ENCODE assay signal across 21 cellular contexts in the genomic region with DNA sequence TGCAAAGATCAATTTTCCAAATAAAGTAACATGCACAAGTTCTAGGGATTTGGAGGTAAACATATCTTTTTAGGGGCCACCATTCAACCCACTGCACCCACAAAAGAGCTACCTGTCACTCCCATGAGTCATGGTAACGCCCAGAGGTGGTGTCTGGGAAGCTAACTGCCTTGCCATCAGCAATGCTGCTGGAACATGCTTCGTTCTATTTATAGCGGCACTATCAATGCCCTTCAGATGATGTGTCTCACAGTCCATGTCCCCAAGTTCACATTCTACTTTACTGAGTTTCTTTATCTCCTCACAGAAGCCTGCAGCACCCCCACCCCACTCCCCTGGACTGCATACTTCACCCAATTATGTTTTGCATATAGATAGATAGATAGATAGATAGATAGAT.
DNase-seq lines count a peak whose midpoint lies in the region; ATAC-seq and TF ChIP-seq lines count a peak whose summit lies in the region.
"Had no signal": no experiment of that assay in that cellular context is flagged by ENCODE, and none has a peak within 500 bp of the region (broad histone marks: within the 10 kb centered on the region; RNA-seq: fewer than 3 reads in every experiment).

No MANE protein-coding gene starts in this region.

- in situ Hi-C loops in transverse colon (cut with MboI; ENCODE audit: low pct_ligation_motif_present in 1 of 4, low pct_unique_long_range_greater_than_20kb in 1 of 4, low sequenced_read_pairs in 3 of 4): loop anchor here in 1 of 4 donors (25.0 kb wide), 1 partner anchor 240 kb away; the partner anchor contains the start of gene MCOLN3

- no peak for TF ChIP-seq POLR2A in transverse colon (IDR thresholded peaks at IDR 0.05)

- intact Hi-C loops in heart right ventricle (cut with DNase I): loop anchor here in 4 of 10 donors (5.0 to 10.0 kb wide), 3 partner anchors 87 to 95 kb away; partner anchors contain the start of gene LPAR3 (in 1 of the 4)
- intact Hi-C loops in transverse colon (cut with DNase I; ENCODE audit: low total_unique reads): no loop called here

- H3K27me3 ChIP-seq in heart right ventricle: no peaks in the 10 kb centered on the region
- H3K27me3 ChIP-seq in transverse colon: no peaks in the 10 kb centered on the region
- H3K27me3 ChIP-seq: BLaER1 treated with 17β-estradiol and CSF1 and Interleukin-3, amounts not matched to agents 10 nM and 100 nM had no signal

- ATAC-seq in heart right ventricle: peak; percentile 70 to 96 (median 90)
- no peak for ATAC-seq in HG02840 (IDR thresholded peaks at IDR 0.05; ENCODE audit: low FRiP score, unreplicated experiment)
- no peak for ATAC-seq in GM21529 (IDR thresholded peaks at IDR 0.05; ENCODE audit: unreplicated experiment)
- ATAC-seq: Panc1 had no signal

- H3K36me3 ChIP-seq in heart right ventricle (no peaks in the 10 kb centered on the region), transverse colon (no peaks in the 10 kb centered on the region)

- peaks cover 0 to 6% (median 0%) of the 10 kb centered on the region in 9 donors for H3K4me1 ChIP-seq in heart right ventricle
- H3K4me1 ChIP-seq in transverse colon: no peaks in the 10 kb centered on the region

- peak; percentile 29 for DNase-seq in M059J (ENCODE audit: low read depth)
- peak; percentile 76 for DNase-seq in epithelial cell of esophagus (ENCODE audit: low read depth)
- DNase-seq in heart right ventricle: peak in 1 of 2 donors; percentile 22
- DNase-seq in myocyte (ENCODE audit: low read depth): peak; percentile 58
- no peak for DNase-seq in transverse colon
- DNase-seq: AML-193; CD4-positive, alpha-beta T cell; GM23248; H7; KBM-7; MM.1S; NCI-H2029; NCI-H446 treated with DMSO at 0.1 percent for 48 hours; NCI-H526; SIG-M5 had no signal

- H3K27ac ChIP-seq in heart right ventricle (peak overlapping the region in 3 of 10 donors; percentile 40 to 41 (median 41)), transverse colon (no peak overlapping the region)
- H3K27ac ChIP-seq: BLaER1 treated with 17β-estradiol and CSF1 and Interleukin-3, amounts not matched to agents 10 nM and 100 nM; GM23248; RWPE1; SK-N-MC had no signal

- TF ChIP-seq CTCF in epithelial cell of esophagus (IDR thresholded peaks at IDR 0.05; ENCODE audit: insufficient read depth, low read depth, low read length, missing control alignments) (no peak), heart right ventricle (IDR thresholded peaks at IDR 0.05) (no peak), transverse colon (IDR thresholded peaks at IDR 0.05) (no peak)

- TF ChIP-seq EP300 in transverse colon (IDR thresholded peaks at IDR 0.05; ENCODE audit: low read depth): no peak

- H3K4me3 ChIP-seq in epithelial cell of esophagus (ENCODE audit: low read length) (no peak overlapping the region), heart right ventricle (peak overlapping the region in 2 of 10 donors; percentile 2 to 10), transverse colon (no peak overlapping the region)
- H3K4me3 ChIP-seq: BLaER1 treated with 17β-estradiol and CSF1 and Interleukin-3, amounts not matched to agents 10 nM and 100 nM; GM23248; SK-N-MC had no signal

- 47 to 55% methylated on average over 3 of the region's 3 CpGs for WGBS in heart right ventricle, 2 donors
- WGBS in transverse colon (ENCODE audit: low coverage in 1 of 2), 2 donors: 92 to 93% methylated on average over 3 of the region's 3 CpGs

- peaks cover 0 to 7% (median under 1%) of the 10 kb centered on the region in 11 donors for H3K9me3 ChIP-seq in heart right ventricle
- H3K9me3 ChIP-seq in transverse colon: peaks cover 0 to under 1% of the 10 kb centered on the region in 2 donors

Comparison
In these comparisons a context has a peak if more than half of its experiments do, and no peak if none do; other contexts are left out.
1. ATAC-seq: peak in heart right ventricle (8 of 8); none in HG02840 (single experiment) and GM21529 (single experiment).